8 cellular contexts compared by ENCODE assay signal in genomic region chr22:40950888-40951794, GRCh38. TPM values are rescaled to one million over a fixed set of nuclear protein-coding genes. Genes with fewer than 3 reads are reported as not detected.
A peak's percentile ranks its signal among the peaks of the same experiment; 100 is the strongest.
DNase-seq lines count a peak whose midpoint lies in the region; ATAC-seq and TF ChIP-seq lines count a peak whose summit lies in the region.

Gene RBX1, plus strand, starts transcription at chr22:40951378. Its CDS starts 21 bp downstream, at chr22:40951399.

- TF ChIP-seq CTCF in GM13976 (IDR thresholded peaks at IDR 0.05; ENCODE audit: borderline replicate concordance, control extremely low read depth, extremely low read depth, insufficient read depth, missing control alignments) (no peak), upper lobe of right lung (IDR thresholded peaks at IDR 0.05) (no peak)

- peaks cover 19% of the 10 kb centered on the region for H3K4me1 ChIP-seq in upper lobe of right lung

- no peaks in the 10 kb centered on the region for H3K9me3 ChIP-seq in upper lobe of right lung

- intact Hi-C loops in T-helper 1 cell treated with Interleukin-12 subunit alpha and Interleukin-12 subunit beta and Interleukin-4 antibody, amounts not matched to agents 30 ng/mL and 1 ng/mL, for 36 hours (cut with micrococcal nuclease): loop anchor here (1.0 to 5.0 kb wide), 17 partner anchors 29 to 1632 kb away; partner anchors contain the start of genes ACO2, ATF4, DESI1 and L3MBTL2
- intact Hi-C loops in left cardiac atrium (cut with DNase I): loop anchor here in 1 of 2 donors (1.0 to 5.0 kb wide), 2 partner anchors 71 to 140 kb away; no protein-coding TSS in a partner anchor
- intact Hi-C loops in posterior vena cava (cut with DNase I): loop anchor here (2.0 kb wide), 2 partner anchors 140 to 142 kb away; partner anchors contain the start of gene EP300 (in 1 of the 2)
- intact Hi-C loops in upper lobe of right lung (cut with DNase I): loop anchor here (5.0 kb wide), 1 partner anchor 141 kb away; the partner anchor contains the start of gene EP300

- peak; percentile 74 for ATAC-seq in HG02870 (IDR thresholded peaks at IDR 0.05; ENCODE audit: unreplicated experiment)
- ATAC-seq in left cardiac atrium: peak; percentile 96 to 97
- peak; percentile 97 for ATAC-seq in upper lobe of right lung

- no peaks in the 10 kb centered on the region for H3K27me3 ChIP-seq in upper lobe of right lung

- in situ Hi-C loops in GM13976 (cut with MboI; ENCODE audit: low sequenced_read_pairs, unreplicated experiment): loop anchor here (10.0 kb wide), 1 partner anchor 134 kb away; no protein-coding TSS in a partner anchor

- peak within 1 kb of the TSS; percentile 97 for H3K27ac ChIP-seq in upper lobe of right lung

- peak within 1 kb of the TSS; percentile 58 for H3K4me3 ChIP-seq in upper lobe of right lung

- peaks cover 22% of the 10 kb centered on the region for H3K36me3 ChIP-seq in upper lobe of right lung

- peak; percentile 97 for DNase-seq in GM13976 (ENCODE audit: low spot score)
- DNase-seq in NCI-H146 treated with DMSO at 0.1 percent for 48 hours (lab: John Stamatoyannopoulos, UW; ENCODE audit: unreplicated experiment): peak; percentile 87
- DNase-seq in amniotic stem cell (lab: John Stamatoyannopoulos, UW): peak; percentile 97
- peak; percentile 98 for DNase-seq in left cardiac atrium
- DNase-seq in posterior vena cava (ENCODE audit: low spot score): peak; percentile 100
- DNase-seq in upper lobe of right lung: peak; percentile 99

RNA-seq across cellular contexts. Expression of gene RBX1, which starts in this region (rescaled TPM):
- 83.1 and 83.4 TPM in 2 replicates for total RNA-seq in T-helper 1 cell treated with Interleukin-12 subunit alpha and Interleukin-12 subunit beta and Interleukin-4 antibody, amounts not matched to agents 30 ng/mL and 1 ng/mL, for 36 hours
- total RNA-seq in left cardiac atrium (10 to 100 TPM; 59.3 to 61.4 TPM), posterior vena cava (10 to 100 TPM; 54.6 to 56.3 TPM), upper lobe of right lung (45.6 TPM)

Comparison
In these comparisons a context has a peak if more than half of its experiments do, and no peak if none do; other contexts are left out.
1. Peak in every context shown above with its lines: DNase-seq, ATAC-seq, H3K4me3 ChIP-seq and H3K27ac ChIP-seq.